ENCODE assay signal across 15 cellular contexts in the genomic region with DNA sequence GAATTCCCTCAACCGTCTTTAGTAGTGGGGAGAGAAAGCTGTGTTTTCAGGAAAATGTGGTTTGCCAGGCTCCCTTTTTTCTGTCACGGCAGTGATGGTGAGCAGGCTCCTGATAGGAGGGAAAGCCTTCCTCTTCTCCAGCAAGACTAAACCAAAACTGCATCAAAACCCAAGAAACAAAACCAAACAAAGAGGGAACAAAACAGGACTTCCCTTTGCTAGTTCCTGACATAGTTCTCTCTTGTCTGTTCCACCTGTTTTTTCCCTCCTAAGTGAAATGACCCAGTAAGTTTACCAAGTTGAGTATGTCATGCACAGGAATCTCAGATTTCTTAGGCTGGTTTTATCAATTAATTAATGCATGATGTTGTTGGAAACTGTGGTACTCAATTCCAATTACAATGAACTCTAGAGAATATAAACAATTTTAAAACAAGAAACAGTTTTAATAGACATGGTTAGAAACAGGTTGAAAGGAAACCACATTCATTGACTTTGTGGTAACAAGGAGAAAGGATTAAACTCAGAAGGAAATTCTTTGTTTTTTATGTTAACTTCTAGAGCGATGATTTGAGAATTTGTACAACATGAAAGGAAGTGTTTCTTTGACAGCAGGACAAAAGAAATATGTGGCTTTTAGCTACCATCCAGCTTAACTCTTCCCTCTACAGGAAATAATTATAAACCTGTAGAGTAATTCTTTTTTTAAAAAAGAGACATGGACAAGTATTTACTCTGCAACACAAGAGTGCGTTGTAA.
"Had no signal": no experiment of that assay in that cellular context is flagged by ENCODE, and none has a peak within 500 bp of the region (broad histone marks: within the 10 kb centered on the region; RNA-seq: fewer than 3 reads in every experiment).

No MANE protein-coding gene starts in this region.

- H3K27ac Mint-ChIP-seq: activated T-cell treated with anti-CD3 and anti-CD28 coated beads, Interleukin-2, amount 50 U/mL, for 72 hours; dendritic cell treated with granulocyte-macrophage colony-stimulating factor and Interleukin-4, amounts not matched to agents 40 ng/mL and 50 ng/mL, for 4 days; stimulated activated naive CD8-positive, alpha-beta T cell treated with anti-CD3 and anti-CD28 coated beads, Interleukin-15, Interleukin-2, amounts not matched to agents 100 ng/mL and 50 ng/mL, for 24 hours; type B pancreatic cell had no signal

- H3K27me3 Mint-ChIP-seq: dendritic cell treated with granulocyte-macrophage colony-stimulating factor and Interleukin-4, amounts not matched to agents 40 ng/mL and 50 ng/mL, for 4 days; stimulated activated naive CD8-positive, alpha-beta T cell treated with anti-CD3 and anti-CD28 coated beads, Interleukin-15, Interleukin-2, amounts not matched to agents 100 ng/mL and 50 ng/mL, for 24 hours; type B pancreatic cell had no signal

- H3K9me3 Mint-ChIP-seq: activated T-cell treated with anti-CD3 and anti-CD28 coated beads, Interleukin-2, amount 50 U/mL, for 72 hours; central memory CD8-positive, alpha-beta T cell; dendritic cell treated with granulocyte-macrophage colony-stimulating factor and Interleukin-4, amounts not matched to agents 40 ng/mL and 50 ng/mL, for 4 days; stimulated activated naive CD8-positive, alpha-beta T cell treated with anti-CD3 and anti-CD28 coated beads, Interleukin-15, Interleukin-2, amounts not matched to agents 100 ng/mL and 50 ng/mL, for 24 hours; type B pancreatic cell had no signal

- ATAC-seq: activated T-cell treated with anti-CD3 and anti-CD28 coated beads, Interleukin-2, amount 50 U/mL, for 72 hours; foreskin keratinocyte had no signal

- H3K27me3 ChIP-seq: brain microvascular endothelial cell, foreskin keratinocyte, sigmoid colon, spleen had no signal

- H3K27ac ChIP-seq: brain microvascular endothelial cell, foreskin keratinocyte, sigmoid colon, spleen had no signal

- H3K36me3 Mint-ChIP-seq: type B pancreatic cell had no signal

- H3K9me3 ChIP-seq: sigmoid colon, spleen had no signal

- H3K4me1 ChIP-seq: foreskin keratinocyte, sigmoid colon had no signal

- DNase-seq: activated CD4-positive, alpha-beta T cell treated with anti-CD3 and anti-CD28 coated beads for 48 hours; activated CD8-positive, alpha-beta memory T cell treated with anti-CD3 and anti-CD28 coated beads, Interleukin-2, amount 50 U/mL, for 48 hours; activated T-cell treated with anti-CD3 and anti-CD28 coated beads, Interleukin-2, amount 50 U/mL, for 72 hours; anterior cingulate cortex; brain microvascular endothelial cell; effector memory CD4-positive, alpha-beta T cell; foreskin keratinocyte; glutamatergic neuron; mesenchymal stem cell; sigmoid colon; spleen had no signal

- H3K4me3 ChIP-seq: sigmoid colon, spleen had no signal

- H3K36me3 ChIP-seq: brain microvascular endothelial cell, sigmoid colon, spleen had no signal

- H3K4me3 Mint-ChIP-seq: central memory CD8-positive, alpha-beta T cell; dendritic cell treated with granulocyte-macrophage colony-stimulating factor and Interleukin-4, amounts not matched to agents 40 ng/mL and 50 ng/mL, for 4 days; stimulated activated naive CD8-positive, alpha-beta T cell treated with anti-CD3 and anti-CD28 coated beads, Interleukin-15, Interleukin-2, amounts not matched to agents 100 ng/mL and 50 ng/mL, for 24 hours; type B pancreatic cell had no signal
